ENCODE assay signal across 13 cellular contexts in the genomic region with DNA sequence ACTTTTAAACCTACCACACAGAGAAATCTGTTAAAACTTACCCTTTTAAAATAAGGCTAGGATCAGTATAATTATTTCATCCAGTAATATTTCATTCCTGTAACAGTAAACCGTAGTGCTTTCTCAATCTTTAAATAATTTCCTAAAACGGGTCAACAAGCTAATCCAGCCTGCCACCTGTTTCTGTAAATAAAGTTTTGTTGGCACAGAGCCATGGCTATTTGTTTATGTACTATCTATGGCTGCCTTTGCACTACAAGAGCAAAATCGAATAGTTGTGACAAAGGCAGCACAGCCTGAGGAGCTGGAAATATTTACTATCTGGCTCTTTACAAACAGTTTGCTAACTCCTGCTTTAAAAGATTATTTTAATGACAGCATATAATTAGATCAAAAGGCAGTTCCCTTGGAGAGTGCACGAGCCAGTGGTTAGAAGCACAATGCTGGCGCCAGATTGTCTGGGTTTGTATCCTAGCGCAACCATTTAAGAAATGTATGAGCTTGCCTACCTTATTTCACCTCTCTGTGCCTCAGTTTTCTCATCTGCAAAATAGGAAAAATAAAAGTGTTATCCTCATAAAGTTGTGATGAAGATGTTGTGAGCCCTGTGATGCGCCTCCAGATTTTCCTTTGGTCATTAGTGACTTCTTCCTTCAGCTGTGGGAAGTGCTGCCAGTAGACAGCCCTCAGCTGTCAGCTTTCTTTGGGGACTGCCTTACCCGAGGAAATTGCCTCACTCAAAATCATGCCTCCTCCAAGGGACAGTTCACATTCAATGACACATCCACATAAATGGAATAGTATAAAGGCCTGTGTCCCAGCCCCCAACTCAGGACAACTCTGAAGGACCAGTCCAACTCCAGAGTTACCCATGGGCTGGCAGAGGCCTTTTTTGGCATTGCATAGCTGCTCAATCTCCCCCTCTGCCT. TPM values are rescaled to one million over a fixed set of nuclear protein-coding genes. Genes with fewer than 3 reads are reported as not detected.
DNase-seq lines count a peak whose midpoint lies in the region; TF ChIP-seq lines count a peak whose summit lies in the region.
"Had no signal": no experiment of that assay in that cellular context is flagged by ENCODE, and none has a peak within 500 bp of the region (broad histone marks: within the 10 kb centered on the region; RNA-seq: fewer than 3 reads in every experiment).

No MANE protein-coding gene starts in this region.

- H3K9ac ChIP-seq in mesenchymal stem cell (ENCODE audit: low read length): no peak overlapping the region
- no peak overlapping the region for H3K9ac ChIP-seq in neuronal stem cell (ENCODE audit: low read depth, low read length, poor library complexity)

- H2BK15ac ChIP-seq in mesenchymal stem cell (ENCODE audit: low read depth, poor library complexity, severe bottlenecking) (no peak overlapping the region), neuronal stem cell (ENCODE audit: low read length) (no peak overlapping the region)

- no peak overlapping the region for H2AFZ ChIP-seq in mesenchymal stem cell (ENCODE audit: low read depth, low read length)
- no peak overlapping the region for H2AFZ ChIP-seq in neuronal stem cell (ENCODE audit: low read length)

- no peak overlapping the region for H2BK120ac ChIP-seq in mesenchymal stem cell (ENCODE audit: low read depth, low read length)
- H2BK120ac ChIP-seq in neuronal stem cell (ENCODE audit: low read depth, low read length): no peak overlapping the region

- H3K9me3 ChIP-seq in mesenchymal stem cell (ENCODE audit: control insufficient read depth, low read length): peaks cover 10% of the 10 kb centered on the region
- peaks cover 2 to 3% of the 10 kb centered on the region in 2 donors for H3K9me3 ChIP-seq in neuronal stem cell (replicated peaks in 1 of 2; ENCODE audit: control insufficient read depth in 2 of 2, insufficient read depth in 1 of 2, low read depth in 1 of 2, low read length in 2 of 2)
- no peaks in the 10 kb centered on the region for H3K9me3 ChIP-seq in tibial artery

- H3K4ac ChIP-seq in mesenchymal stem cell (ENCODE audit: low read depth in 1 of 2, low read length in 2 of 2): no peak overlapping the region
- H3K4ac ChIP-seq in neuronal stem cell (ENCODE audit: low read length): no peak overlapping the region

- H3K36me3 ChIP-seq in mesenchymal stem cell (ENCODE audit: control insufficient read depth in 1 of 2, insufficient read depth in 2 of 2, low read depth in 1 of 2, low read length in 2 of 2): peaks cover 0 to 6% of the 10 kb centered on the region in 2 experiments
- no peaks in the 10 kb centered on the region for H3K36me3 ChIP-seq in neuronal stem cell (replicated peaks in 1 of 2; ENCODE audit: control insufficient read depth in 2 of 2, insufficient read depth in 2 of 2, low read length in 2 of 2)
- H3K36me3 ChIP-seq in tibial artery: peaks cover 0 to 10% (median 5%) of the 10 kb centered on the region in 3 donors

- H3K4me3 ChIP-seq in mesenchymal stem cell (ENCODE audit: insufficient read depth in 1 of 2, low read depth in 1 of 2, low read length in 2 of 2) (no peak overlapping the region), neuronal stem cell (ENCODE audit: low read length in 2 of 2) (no peak overlapping the region), tibial artery (no peak overlapping the region)

- H3K27ac ChIP-seq in mesenchymal stem cell (ENCODE audit: low read length, poor library complexity, severe bottlenecking) (peak overlapping the region; percentile 28), neuronal stem cell (replicated peaks; ENCODE audit: low read length) (no peak overlapping the region), tibial artery (no peak overlapping the region)
- H3K27ac ChIP-seq: RWPE1 had no signal

- no peak overlapping the region for H2BK5ac ChIP-seq in mesenchymal stem cell (ENCODE audit: low read depth, low read length, poor library complexity, severe bottlenecking)
- H2BK5ac ChIP-seq in neuronal stem cell (ENCODE audit: low read length): no peak overlapping the region

- POLR2A ChIA-PET in GM10248 (lab: Yijun Ruan, JAX): no interaction called here

- in situ Hi-C loops in GM13976 (cut with MboI; ENCODE audit: low sequenced_read_pairs, unreplicated experiment): loop anchor here (10.0 kb wide), 1 partner anchor 130 kb away; no protein-coding TSS in a partner anchor

- WGBS in mesenchymal stem cell: 93% methylated on average over 7 of the region's 8 CpGs
- no CpG with 5 or more reads among the region's 8 CpGs for WGBS in neuronal stem cell (ENCODE audit: extremely low coverage in 2 of 2, insufficient read length in 2 of 2, insufficient replicate concordance in 1 of 2), 2 donors

- H3K23ac ChIP-seq in mesenchymal stem cell (ENCODE audit: low read length in 2 of 2) (no peak overlapping the region), neuronal stem cell (ENCODE audit: low read depth, low read length, poor library complexity) (no peak overlapping the region)

- H2AK5ac ChIP-seq in mesenchymal stem cell (ENCODE audit: low read length, severe bottlenecking): peak overlapping the region; percentile 43
- no peak overlapping the region for H2AK5ac ChIP-seq in neuronal stem cell (ENCODE audit: low read depth, low read length)

- no peak for TF ChIP-seq CTCF in GM13976 (IDR thresholded peaks at IDR 0.05; ENCODE audit: borderline replicate concordance, control extremely low read depth, extremely low read depth, insufficient read depth, missing control alignments)
- TF ChIP-seq CTCF in tibial artery (IDR thresholded peaks at IDR 0.05): no peak
- no peak for TF ChIP-seq CTCF in GM10248 (IDR thresholded peaks at IDR 0.05; ENCODE audit: control extremely low read depth, extremely low read depth, low read depth, missing control alignments)

- peaks cover 4% of the 10 kb centered on the region for H3K79me1 ChIP-seq in mesenchymal stem cell (replicated peaks; ENCODE audit: low read length, poor library complexity, severe bottlenecking)
- H3K79me1 ChIP-seq in neuronal stem cell (ENCODE audit: low read depth, low read length): no peaks in the 10 kb centered on the region

- H2BK12ac ChIP-seq in mesenchymal stem cell (ENCODE audit: low read length in 2 of 2): no peak overlapping the region
- no peak overlapping the region for H2BK12ac ChIP-seq in neuronal stem cell (ENCODE audit: low read length)

- intact Hi-C loops in tibial artery (cut with DNase I; ENCODE audit: low total_unique reads): no loop called here

- H4K91ac ChIP-seq in mesenchymal stem cell (ENCODE audit: low read length) (no peak overlapping the region), neuronal stem cell (ENCODE audit: low read depth, low read length, poor library complexity) (no peak overlapping the region)

- H3K18ac ChIP-seq in mesenchymal stem cell (ENCODE audit: low read depth in 1 of 2, low read length in 2 of 2) (no peak overlapping the region), neuronal stem cell (ENCODE audit: low read length) (no peak overlapping the region)

- H3K4me2 ChIP-seq in mesenchymal stem cell (ENCODE audit: low read length, poor library complexity, severe bottlenecking) (no peak overlapping the region), neuronal stem cell (ENCODE audit: insufficient read depth, low read length, poor library complexity, severe bottlenecking) (no peak overlapping the region)

- H3K14ac ChIP-seq in mesenchymal stem cell (ENCODE audit: low read length in 2 of 2) (no peak overlapping the region), neuronal stem cell (ENCODE audit: low read length) (no peak overlapping the region)

- DNase-seq in D341Med (ENCODE audit: low spot score) (peak; percentile 68), NCI-H1417 (lab: John Stamatoyannopoulos, UW) (peak in 2 of 3 experiments; percentile 94 to 99), NCI-H510A treated with DMSO at 0.1 percent for 48 hours (lab: John Stamatoyannopoulos, UW) (peak; percentile 29), mesenchymal stem cell (peak; percentile 4), GM13976 (ENCODE audit: low spot score) (no peak), neuronal stem cell (ENCODE audit: low spot score) (no peak), tibial artery (no peak), GM10248 (ENCODE audit: extremely low spot score) (no peak)
- DNase-seq: activated T-cell treated with anti-CD3 and anti-CD28 coated beads for 4 hours; CD4-positive, CD25-positive, alpha-beta regulatory T cell; effector memory CD8-positive, alpha-beta T cell; GOT3 had no signal

- H4K8ac ChIP-seq in mesenchymal stem cell (ENCODE audit: low read length): no peak overlapping the region
- no peak overlapping the region for H4K8ac ChIP-seq in neuronal stem cell (ENCODE audit: low read depth, low read length)

- H3K27me3 ChIP-seq in mesenchymal stem cell (ENCODE audit: control insufficient read depth in 1 of 2, insufficient read depth in 1 of 2, low read length in 2 of 2) (no peaks in the 10 kb centered on the region), neuronal stem cell (ENCODE audit: control insufficient read depth in 3 of 3, insufficient read depth in 3 of 3, low read depth in 1 of 3, low read length in 3 of 3) (no peaks in the 10 kb centered on the region), tibial artery (no peaks in the 10 kb centered on the region)

- CTCF ChIA-PET in GM10248 (lab: Yijun Ruan, JAX): interaction anchor here (1.6 kb wide), 1 partner anchor 452 kb away, joined by 4 read pairs; no protein-coding TSS in a partner anchor

- H3K4me1 ChIP-seq in mesenchymal stem cell (ENCODE audit: control insufficient read depth, insufficient read depth, low read depth, low read length): peaks cover 2% of the 10 kb centered on the region
- H3K4me1 ChIP-seq in neuronal stem cell (ENCODE audit: control insufficient read depth in 2 of 2, insufficient read depth in 1 of 2, low read depth in 1 of 2, low read length in 2 of 2): peaks cover 0 to 3% of the 10 kb centered on the region in 2 donors
- peaks cover 0 to 4% (median 0%) of the 10 kb centered on the region in 4 donors for H3K4me1 ChIP-seq in tibial artery

RNA-seq across cellular contexts. Expression of gene MIOS, which starts 11.8 kb away (rescaled TPM):
- 7.5 TPM for polyA plus RNA-seq in mesenchymal stem cell (2013, experiment 1 of 2)
- 7.1 TPM for polyA plus RNA-seq in mesenchymal stem cell (2013, experiment 2 of 2)
- 19.1 TPM for polyA plus RNA-seq in neuronal stem cell (2013, experiment 1 of 2)
- 18.3 TPM for polyA plus RNA-seq in neuronal stem cell (2013, experiment 2 of 2)

RNA-seq across cellular contexts. Expression of gene COL28A1, which starts 19.2 kb away (rescaled TPM):
- 0.06 TPM for polyA plus RNA-seq in mesenchymal stem cell (2013, experiment 1 of 2)
- polyA plus RNA-seq in mesenchymal stem cell (2013, experiment 2 of 2): not detected
- 0.25 TPM for polyA plus RNA-seq in neuronal stem cell (2013, experiment 1 of 2)
- 0.28 TPM for polyA plus RNA-seq in neuronal stem cell (2013, experiment 2 of 2)
- polyA plus RNA-seq: CD4-positive, CD25-positive, alpha-beta regulatory T cell had no signal

Comparison
In these comparisons a context has a peak if more than half of its experiments do, and no peak if none do; other contexts are left out.
1. DNase-seq: peak in D341Med (single experiment), NCI-H1417 (2 of 3), NCI-H510A treated with DMSO at 0.1 percent for 48 hours (single experiment) and mesenchymal stem cell (single experiment); none in GM13976 (single experiment), neuronal stem cell (single experiment), tibial artery (0 of 2) and GM10248 (single experiment).